Comparison of ENCODE assay signal across 8 cellular contexts in the genomic region with DNA sequence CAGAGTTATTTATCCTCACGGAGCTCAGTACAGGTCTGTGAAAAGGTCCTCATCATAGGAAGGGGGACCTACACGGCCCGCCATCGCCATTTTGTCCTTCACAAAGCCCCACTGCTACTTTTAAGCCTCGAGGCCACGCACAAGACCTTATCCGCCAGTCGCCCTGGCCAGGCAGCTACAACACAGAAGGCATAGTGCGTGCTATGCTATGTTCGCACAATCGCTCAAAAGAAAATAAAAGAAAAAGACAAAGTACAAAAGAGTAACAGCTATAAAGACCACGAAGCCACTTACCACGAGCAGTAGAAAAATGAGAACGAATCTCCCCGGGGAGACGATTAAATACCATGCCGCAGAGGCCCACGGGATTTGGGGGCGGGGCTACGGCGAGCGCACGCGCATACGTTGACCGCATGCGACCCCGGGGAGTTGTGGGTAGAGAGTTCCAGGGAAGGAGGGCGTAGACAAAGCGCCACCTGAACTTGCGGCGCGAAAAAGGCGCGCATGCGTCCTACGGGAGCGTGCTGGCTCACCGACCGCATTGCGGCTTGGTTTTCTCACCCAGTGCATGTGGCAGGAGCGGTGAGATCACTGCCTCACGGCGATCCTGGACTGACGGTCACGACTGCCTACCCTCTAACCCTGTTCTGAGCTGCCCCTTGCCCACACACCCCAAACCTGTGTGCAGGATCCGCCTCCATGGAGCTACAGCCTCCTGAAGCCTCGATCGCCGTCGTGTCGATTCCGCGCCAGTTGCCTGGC. TPM values are rescaled to one million over a fixed set of nuclear protein-coding genes. Genes with fewer than 3 reads are reported as not detected.
DNase-seq lines count a peak whose midpoint lies in the region; TF ChIP-seq lines count a peak whose summit lies in the region.

No MANE protein-coding gene starts in this region.

- H3K36me3 Mint-ChIP-seq in H9 (ENCODE audit: insufficient read depth in 1 of 3, low read depth in 3 of 3): peaks cover 56 to 74% (median 57%) of the 10 kb centered on the region in 3 experiments
- peaks cover 43% of the 10 kb centered on the region for H3K36me3 Mint-ChIP-seq in neural progenitor cell

- no peaks in the 10 kb centered on the region for H3K9me3 ChIP-seq in ES-I3 (ENCODE audit: control insufficient read depth, insufficient read depth, low read length)
- no peaks in the 10 kb centered on the region for H3K9me3 ChIP-seq in H9 (ENCODE audit: control insufficient read depth, low read depth, low read length)
- H3K9me3 ChIP-seq in MG63: no peaks in the 10 kb centered on the region
- H3K9me3 ChIP-seq in neural progenitor cell (ENCODE audit: low read depth): no peaks in the 10 kb centered on the region
- no peaks in the 10 kb centered on the region for H3K9me3 ChIP-seq in stomach smooth muscle (ENCODE audit: control insufficient read depth in 2 of 2, low read length in 2 of 2)

- H3K27ac ChIP-seq in H9 (ENCODE audit: insufficient read length, low read depth, low read length) (peak overlapping the region; percentile 72), neural progenitor cell (peak overlapping the region; percentile 75), stomach smooth muscle (ENCODE audit: low read length) (peak overlapping the region; percentile 85)

- H2BK12ac ChIP-seq in H9 (ENCODE audit: insufficient read length, low read depth, low read length): no peak overlapping the region

- H3K9me3 Mint-ChIP-seq in H9 (peaks cover 6 to 10% of the 10 kb centered on the region in 2 experiments; a peak in 4 of 5 replicates), neural progenitor cell (no peaks in the 10 kb centered on the region)

- H3K4me2 ChIP-seq in H9 (ENCODE audit: insufficient read depth, insufficient read length, low read length) (peak overlapping the region; percentile 98), neural progenitor cell (peak overlapping the region; percentile 91)

- peak overlapping the region; percentile 87 for H2BK5ac ChIP-seq in H9 (ENCODE audit: insufficient read length, low read length)

- H3K27me3 ChIP-seq in H9 (ENCODE audit: insufficient read depth, low read length) (no peaks in the 10 kb centered on the region), MG63 (no peaks in the 10 kb centered on the region), neural progenitor cell (no peaks in the 10 kb centered on the region), stomach smooth muscle (ENCODE audit: control insufficient read depth in 1 of 2, insufficient read depth in 2 of 2, low read length in 2 of 2) (no peaks in the 10 kb centered on the region)

- peaks cover 38% of the 10 kb centered on the region for H3K36me3 ChIP-seq in ES-I3 (ENCODE audit: insufficient read depth, low read length)
- peaks cover 72% of the 10 kb centered on the region for H3K36me3 ChIP-seq in MG63
- peaks cover 33% of the 10 kb centered on the region for H3K36me3 ChIP-seq in neural progenitor cell
- H3K36me3 ChIP-seq in stomach smooth muscle (ENCODE audit: control insufficient read depth in 2 of 2, insufficient read depth in 2 of 2, low read length in 2 of 2): peaks cover 31 to 33% of the 10 kb centered on the region in 2 donors

- no peak overlapping the region for H2BK120ac ChIP-seq in H9 (ENCODE audit: low read depth, low read length, poor library complexity, severe bottlenecking)

- H3K27ac Mint-ChIP-seq in H9 (peak overlapping the region; percentile 98 to 100 (median 99)), neural progenitor cell (peak overlapping the region; percentile 98)

- H2AK5ac ChIP-seq in H9 (ENCODE audit: insufficient read length, low read length): no peak overlapping the region

- peak overlapping the region; percentile 8 for H4K8ac ChIP-seq in H9 (replicated peaks; ENCODE audit: insufficient read length, low read depth, low read length)

- H3K79me2 ChIP-seq in H9 (ENCODE audit: insufficient read depth, low read length) (peaks cover 53% of the 10 kb centered on the region), neural progenitor cell (ENCODE audit: low read depth) (peaks cover 89% of the 10 kb centered on the region)

- peak overlapping the region; percentile 32 for H4K91ac ChIP-seq in H9 (ENCODE audit: insufficient read length, low read depth, low read length)

- H3K4me3 Mint-ChIP-seq in H9 (peak overlapping the region; percentile 99), neural progenitor cell (peak overlapping the region; percentile 99)

- H3K23me2 ChIP-seq in H9 (ENCODE audit: insufficient read length, low read depth, low read length, poor library complexity, severe bottlenecking): peaks cover 20% of the 10 kb centered on the region

- H3K4me3 ChIP-seq in MG63 (peak overlapping the region; percentile 93), fibroblast of villous mesenchyme (ENCODE audit: low read depth, low read length) (peak overlapping the region; percentile 88), neural progenitor cell (peak overlapping the region; percentile 87), stomach smooth muscle (ENCODE audit: low read length in 2 of 2) (peak overlapping the region; percentile 89 to 99)

- H3K4me1 Mint-ChIP-seq in H9 (peaks cover 48 to 59% of the 10 kb centered on the region in 2 experiments), neural progenitor cell (peaks cover 63% of the 10 kb centered on the region)

- H3K4me1 ChIP-seq in ES-I3 (ENCODE audit: insufficient read depth, low read length) (peaks cover 9% of the 10 kb centered on the region; the same call in 1 of the 2 replicates), H9 (ENCODE audit: insufficient read depth, low read length) (no peaks in the 10 kb centered on the region; the same call in none of the 2 replicates), neural progenitor cell (peaks cover 26% of the 10 kb centered on the region), stomach smooth muscle (ENCODE audit: control insufficient read depth, insufficient read depth, low read length) (peaks cover 29% of the 10 kb centered on the region)

- H2BK20ac ChIP-seq in H9 (ENCODE audit: low read depth, low read length, poor library complexity, severe bottlenecking): no peak overlapping the region

- peak overlapping the region; percentile 90 for H3K56ac ChIP-seq in H9 (ENCODE audit: insufficient read length, low read depth, low read length)

- H3K79me1 ChIP-seq in H9 (ENCODE audit: insufficient read depth, low read depth, low read length, poor library complexity, severe bottlenecking): no peaks in the 10 kb centered on the region

- peak; percentile 98 for DNase-seq in H9
- peak; percentile 97 for DNase-seq in MG63
- peak; percentile 94 to 96 for DNase-seq in SHP77 (lab: John Stamatoyannopoulos, UW)
- peak; percentile 93 for DNase-seq in activated gamma-delta T cell (lab: John Stamatoyannopoulos, UW)
- DNase-seq in fibroblast of villous mesenchyme (ENCODE audit: low read depth): peak; percentile 98
- peak; percentile 99 for DNase-seq in neural progenitor cell (ENCODE audit: low spot score)

- TF ChIP-seq CTCF in H9 (conservative IDR thresholded peaks at IDR 0.05): no peak
- no peak for TF ChIP-seq CTCF in fibroblast of villous mesenchyme (IDR thresholded peaks at IDR 0.05; ENCODE audit: insufficient read depth, low read depth, low read length)
- no peak for TF ChIP-seq CTCF in neural progenitor cell (IDR thresholded peaks at IDR 0.05)

- H4K20me1 ChIP-seq in H9 (ENCODE audit: control insufficient read depth, insufficient read depth, insufficient read length) (no peaks in the 10 kb centered on the region), neural progenitor cell (ENCODE audit: low read depth) (peaks cover 61% of the 10 kb centered on the region)

- H3K4ac ChIP-seq in H9 (ENCODE audit: low read depth, low read length): peak overlapping the region; percentile 28; the same call in 1 of the 2 replicates

- H3K23ac ChIP-seq in H9 (ENCODE audit: insufficient read length, low read depth, low read length): peak overlapping the region; percentile 0

- H3K27me3 Mint-ChIP-seq in H9 (ENCODE audit: low read depth): peaks cover 4% of the 10 kb centered on the region; the same call in 1 of the 2 replicates
- peaks cover 9% of the 10 kb centered on the region for H3K27me3 Mint-ChIP-seq in neural progenitor cell (ENCODE audit: insufficient read depth, low read depth)

- peak overlapping the region; percentile 99 for H3K18ac ChIP-seq in H9 (ENCODE audit: insufficient read length, low read depth, low read length)

- peak overlapping the region; percentile 99 for H3K14ac ChIP-seq in H9 (ENCODE audit: insufficient read depth, low read length)

- no peak overlapping the region for H2BK15ac ChIP-seq in H9 (ENCODE audit: low read depth, low read length)

- H4K5ac ChIP-seq in H9 (ENCODE audit: insufficient read length, low read depth, low read length): peak overlapping the region; percentile 93

- no peak overlapping the region for H3T11ph ChIP-seq in H9 (ENCODE audit: low read length)

- peaks cover 72% of the 10 kb centered on the region for H3F3A ChIP-seq in neural progenitor cell (ENCODE audit: low read depth)

- H2AFZ ChIP-seq in H9 (ENCODE audit: low read length) (no peak overlapping the region), neural progenitor cell (replicated peaks) (peak overlapping the region; percentile 40)

- H3K9ac ChIP-seq in ES-I3 (ENCODE audit: low read depth, low read length) (peak overlapping the region; percentile 86), H9 (ENCODE audit: extremely low read depth, insufficient read length, low read length) (peak overlapping the region; percentile 100), neural progenitor cell (peak overlapping the region; percentile 95), stomach smooth muscle (ENCODE audit: low read length in 2 of 2) (peak overlapping the region; percentile 79 to 92)

- no CpG with 5 or more reads among the region's 54 CpGs for WGBS in H9 (ENCODE audit: extremely low coverage, insufficient read length, low lambda C conversion rate)

RNA-seq across cellular contexts. Expression of gene WDR74, which starts 16.4 kb away (rescaled TPM):
- total RNA-seq in H9 (2021) (121 and 124 TPM in 2 replicates), fibroblast of villous mesenchyme (36.1 and 39.7 TPM in 2 replicates), neural progenitor cell (ENCODE audit: low replicate concordance) (40.0 and 47.4 TPM in 2 replicates)
- total RNA-seq in MG63 (2014; rRNA removed; shearing (Covaris generic); ENCODE audit: low replicate concordance): 135 and 139 TPM in 2 replicates

RNA-seq across cellular contexts. Expression of gene TEX54, which starts 23.1 kb away (rescaled TPM):
- total RNA-seq in H9 (2021) (0.53 and 1.2 TPM in 2 replicates), fibroblast of villous mesenchyme (not detected in 2 replicates), neural progenitor cell (ENCODE audit: low replicate concordance) (not detected in 2 replicates)
- not detected in 2 replicates for total RNA-seq in MG63 (2014; rRNA removed; shearing (Covaris generic); ENCODE audit: low replicate concordance)

RNA-seq across cellular contexts. Expression of gene STX5, which starts 23.9 kb away (rescaled TPM):
- total RNA-seq in H9 (2021): 33.5 and 34.7 TPM in 2 replicates
- total RNA-seq in MG63 (2014; rRNA removed; shearing (Covaris generic); ENCODE audit: low replicate concordance): 28.0 and 42.3 TPM in 2 replicates
- 35.1 and 47.5 TPM in 2 replicates for total RNA-seq in fibroblast of villous mesenchyme
- 30.2 and 32.9 TPM in 2 replicates for total RNA-seq in neural progenitor cell (ENCODE audit: low replicate concordance)

RNA-seq across cellular contexts. Expression of gene SLC3A2, which starts 24.9 kb away (rescaled TPM):
- total RNA-seq in H9 (2021) (289 and 290 TPM in 2 replicates), fibroblast of villous mesenchyme (117 and 190 TPM in 2 replicates), neural progenitor cell (ENCODE audit: low replicate concordance) (99.8 and 130 TPM in 2 replicates)
- total RNA-seq in MG63 (2014; rRNA removed; shearing (Covaris generic); ENCODE audit: low replicate concordance): 545 and 579 TPM in 2 replicates

RNA-seq across cellular contexts. Expression of gene NXF1, which starts 50.5 kb away (rescaled TPM):
- total RNA-seq in H9 (2021) (65.5 and 69.0 TPM in 2 replicates), fibroblast of villous mesenchyme (28.3 and 33.2 TPM in 2 replicates), neural progenitor cell (ENCODE audit: low replicate concordance) (23.6 and 36.5 TPM in 2 replicates)
- total RNA-seq in MG63 (2014; rRNA removed; shearing (Covaris generic); ENCODE audit: low replicate concordance): 5.4 and 15.6 TPM in 2 replicates

Comparison
In these comparisons a context has a peak if more than half of its experiments do, and no peak if none do; other contexts are left out.
1. Peak in every context shown above with its lines: DNase-seq, H3K4me3 ChIP-seq and H3K27ac ChIP-seq.